24 cellular contexts compared by ENCODE assay signal in the genomic region with DNA sequence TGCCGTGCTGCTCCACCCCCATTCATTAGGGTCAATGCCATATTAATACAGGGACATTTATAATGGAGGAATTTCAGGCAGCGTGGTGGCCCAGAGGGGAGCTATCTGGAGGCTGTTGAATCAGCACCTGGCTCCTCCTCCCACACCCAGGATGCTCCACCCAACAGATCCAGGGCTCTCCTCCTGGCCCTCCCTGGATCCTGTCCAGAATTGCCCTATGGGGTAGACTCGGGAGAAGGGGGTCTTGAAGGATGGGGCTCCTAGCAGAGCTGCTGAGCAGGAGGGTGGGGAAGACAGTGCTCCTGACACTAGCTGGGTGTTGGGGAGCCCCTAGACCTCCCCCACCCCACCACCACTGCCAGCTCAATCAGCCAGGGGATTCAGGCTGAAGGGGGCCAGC. TPM values are rescaled to one million over a fixed set of nuclear protein-coding genes. Genes with fewer than 3 reads are reported as not detected.
DNase-seq lines count a peak whose midpoint lies in the region; ATAC-seq lines count a peak whose summit lies in the region.
"Had no signal": no experiment of that assay in that cellular context is flagged by ENCODE, and none has a peak within 500 bp of the region (broad histone marks: within the 10 kb centered on the region; RNA-seq: fewer than 3 reads in every experiment).

No MANE protein-coding gene starts in this region.

- H3K4me1 ChIP-seq in BLaER1 treated with 17β-estradiol and CSF1 and Interleukin-3, amounts not matched to agents 10 nM and 100 nM = peaks cover 11 to 15% (median 13%) of the 10 kb centered on the region in 10 experiments; a peak in 18 of 20 replicates
- H3K4me1 ChIP-seq: A549, BE2C had no signal

- no peak overlapping the region for H3K27ac ChIP-seq in BLaER1 treated with 17β-estradiol and CSF1 and Interleukin-3, amounts not matched to agents 10 nM and 100 nM
- H3K27ac ChIP-seq in caudate nucleus (ENCODE audit: low read depth, low read length) = peak overlapping the region; percentile 1
- H3K27ac ChIP-seq: A549, C4-2B had no signal

- H3K9me3 ChIP-seq in BLaER1 treated with 17β-estradiol and CSF1 and Interleukin-3, amounts not matched to agents 10 nM and 100 nM (replicated peaks in 1 of 11) = no peaks in the 10 kb centered on the region
- H3K9me3 ChIP-seq: A549, BE2C had no signal

- H3K4me1 Mint-ChIP-seq in stimulated activated effector memory CD8-positive, alpha-beta T cell treated with anti-CD3 and anti-CD28 coated beads, Interleukin-12 subunit alpha, Interleukin-12 subunit beta, amount 100 ng/mL, for 72 hours = peaks cover 5% of the 10 kb centered on the region
- H3K4me1 Mint-ChIP-seq: GM23338, H9 had no signal

- H3K9ac ChIP-seq in BLaER1 treated with 17β-estradiol and CSF1 and Interleukin-3, amounts not matched to agents 10 nM and 100 nM = no peak overlapping the region

- DNase-seq in caudate nucleus (lab: John Stamatoyannopoulos, UW) (no peak), mesenteric fat pad (ENCODE audit: low spot score) (peak; percentile 71), amniotic stem cell (lab: John Stamatoyannopoulos, UW) (no peak)
- no peak for DNase-seq in stimulated activated effector memory CD8-positive, alpha-beta T cell treated with anti-CD3 and anti-CD28 coated beads, Interleukin-12 subunit alpha, Interleukin-12 subunit beta, amount 100 ng/mL, for 72 hours (ENCODE audit: low spot score in 2 of 2)
- no peak for DNase-seq in stimulated activated CD4-positive, alpha-beta T cell treated with anti-CD3 and anti-CD28 coated beads, Interleukin-4, amount 100 ng/mL, for 4 hours
- DNase-seq: 8988T; ACHN; AML-193; BE2C; CD4-positive, CD25-positive, alpha-beta regulatory T cell; CD8-positive, alpha-beta memory T cell; DMS53; DMS79 treated with DMSO at 0.1 percent for 48 hours; GF-D8; H9 had no signal

- no peaks in the 10 kb centered on the region for H3K36me3 ChIP-seq in BLaER1 treated with 17β-estradiol and CSF1 and Interleukin-3, amounts not matched to agents 10 nM and 100 nM
- H3K36me3 ChIP-seq: BE2C had no signal

- peaks cover 0 to 9% (median 0%) of the 10 kb centered on the region in 11 experiments; a peak in 2 of 22 replicates for H4K20me1 ChIP-seq in BLaER1 treated with 17β-estradiol and CSF1 and Interleukin-3, amounts not matched to agents 10 nM and 100 nM

- H3K4me2 ChIP-seq in BLaER1 treated with 17β-estradiol and CSF1 and Interleukin-3, amounts not matched to agents 10 nM and 100 nM = peak overlapping the region; percentile 6 to 66 (median 41); a peak in 18 of 22 replicates
- H3K4me2 ChIP-seq: A549, GM23338 had no signal

- H3K4me3 Mint-ChIP-seq in stimulated activated effector memory CD8-positive, alpha-beta T cell treated with anti-CD3 and anti-CD28 coated beads, Interleukin-12 subunit alpha, Interleukin-12 subunit beta, amount 100 ng/mL, for 72 hours = no peak overlapping the region
- H3K4me3 Mint-ChIP-seq: CD4-positive, CD25-positive, alpha-beta regulatory T cell; CD8-positive, alpha-beta memory T cell; GM23338; H9 had no signal

- H3K27ac Mint-ChIP-seq in stimulated activated effector memory CD8-positive, alpha-beta T cell treated with anti-CD3 and anti-CD28 coated beads, Interleukin-12 subunit alpha, Interleukin-12 subunit beta, amount 100 ng/mL, for 72 hours = peak overlapping the region; percentile 84
- H3K27ac Mint-ChIP-seq: GM23338, H9 had no signal

- no peaks in the 10 kb centered on the region for H3K36me3 Mint-ChIP-seq in stimulated activated effector memory CD8-positive, alpha-beta T cell treated with anti-CD3 and anti-CD28 coated beads, Interleukin-12 subunit alpha, Interleukin-12 subunit beta, amount 100 ng/mL, for 72 hours
- H3K36me3 Mint-ChIP-seq: CD4-positive, CD25-positive, alpha-beta regulatory T cell; CD8-positive, alpha-beta memory T cell had no signal

- no peak for ATAC-seq in stimulated activated effector memory CD8-positive, alpha-beta T cell treated with anti-CD3 and anti-CD28 coated beads, Interleukin-12 subunit alpha, Interleukin-12 subunit beta, amount 100 ng/mL, for 72 hours
- ATAC-seq in HG03565 (IDR thresholded peaks at IDR 0.05; ENCODE audit: unreplicated experiment) = no peak
- ATAC-seq: A549, GM23338, HCT116 had no signal

- no peak overlapping the region for H3K4me3 ChIP-seq in BLaER1 treated with 17β-estradiol and CSF1 and Interleukin-3, amounts not matched to agents 10 nM and 100 nM
- H3K4me3 ChIP-seq: A549, GM23338 had no signal

- no peaks in the 10 kb centered on the region for H3K27me3 ChIP-seq in BLaER1 treated with 17β-estradiol and CSF1 and Interleukin-3, amounts not matched to agents 10 nM and 100 nM
- H3K27me3 ChIP-seq: BE2C had no signal

- H3K9me3 Mint-ChIP-seq in stimulated activated effector memory CD8-positive, alpha-beta T cell treated with anti-CD3 and anti-CD28 coated beads, Interleukin-12 subunit alpha, Interleukin-12 subunit beta, amount 100 ng/mL, for 72 hours = no peaks in the 10 kb centered on the region
- H3K9me3 Mint-ChIP-seq: CD8-positive, alpha-beta memory T cell had no signal

RNA-seq across cellular contexts. Expression of gene OR10H5, which starts 5.2 kb away (rescaled TPM):
- total RNA-seq in mesenteric fat pad = not detected
- total RNA-seq: CD4-positive, CD25-positive, alpha-beta regulatory T cell; CD8-positive, alpha-beta memory T cell; G401; GM23338; H4; H9 had no signal

RNA-seq across cellular contexts. Expression of gene OR10H1, which starts 33.3 kb away (rescaled TPM):
- total RNA-seq in mesenteric fat pad = not detected
- total RNA-seq: CD4-positive, CD25-positive, alpha-beta regulatory T cell; CD8-positive, alpha-beta memory T cell; Daoy; G401; GM23338; H4; H9 had no signal

RNA-seq across cellular contexts. Expression of gene OR10H3, which starts 44.4 kb away (rescaled TPM):
- not detected for total RNA-seq in mesenteric fat pad
- total RNA-seq: CD4-positive, CD25-positive, alpha-beta regulatory T cell; CD8-positive, alpha-beta memory T cell; Daoy; G401; GM23338; H4; H9 had no signal

RNA-seq across cellular contexts. Expression of gene OR10H2, which starts 54.4 kb away (rescaled TPM):
- total RNA-seq in mesenteric fat pad = not detected
- total RNA-seq: CD4-positive, CD25-positive, alpha-beta regulatory T cell; CD8-positive, alpha-beta memory T cell; Daoy; G401; GM23338; H4; H9 had no signal
